In the genomic region with DNA sequence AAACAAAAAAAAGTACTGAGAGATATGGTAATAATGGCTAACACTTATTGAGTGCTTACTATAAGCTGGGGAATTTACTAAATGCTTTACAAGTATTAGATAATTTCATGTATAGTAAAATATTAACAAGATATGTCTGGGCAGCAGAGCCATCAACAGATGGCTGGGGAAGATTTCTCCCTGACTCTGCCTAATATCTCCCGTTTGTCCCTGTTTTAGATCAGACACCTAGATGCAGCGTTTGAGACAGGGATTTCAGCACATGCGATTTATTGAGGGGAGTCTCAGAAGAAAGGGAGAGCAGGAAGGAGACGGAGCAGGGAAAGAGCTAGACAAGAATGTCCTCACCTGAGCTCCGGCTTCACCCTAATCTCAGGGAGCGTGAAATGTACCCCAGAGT, we compare ENCODE assay signal across 27 cellular contexts. TPM values are rescaled to one million over a fixed set of nuclear protein-coding genes. Genes with fewer than 3 reads are reported as not detected.
A peak's percentile ranks its signal among the peaks of the same experiment; 100 is the strongest.
DNase-seq lines count a peak whose midpoint lies in the region; ATAC-seq lines count a peak whose summit lies in the region.
"Had no signal": no experiment of that assay in that cellular context is flagged by ENCODE, and none has a peak within 500 bp of the region (broad histone marks: within the 10 kb centered on the region; RNA-seq: fewer than 3 reads in every experiment).

No MANE protein-coding gene starts in this region.

- 80% methylated on average over 6 of the region's 6 CpGs for WGBS in mesenchymal stem cell
- WGBS in neuronal stem cell (ENCODE audit: extremely low coverage in 2 of 2, insufficient read length in 2 of 2, insufficient replicate concordance in 1 of 2), 2 donors, result no CpG with 5 or more reads among the region's 6 CpGs

- H3K79me1 ChIP-seq in mesenchymal stem cell (replicated peaks; ENCODE audit: low read length, poor library complexity, severe bottlenecking), result no peaks in the 10 kb centered on the region
- H3K79me1 ChIP-seq in neuronal stem cell (ENCODE audit: low read depth, low read length), result no peaks in the 10 kb centered on the region

- H3K4me3 ChIP-seq in mesenchymal stem cell (ENCODE audit: insufficient read depth in 1 of 2, low read depth in 1 of 2, low read length in 2 of 2) (no peak overlapping the region), neuronal stem cell (ENCODE audit: low read length in 2 of 2) (no peak overlapping the region)
- H3K4me3 ChIP-seq: BLaER1, GM12878 had no signal

- H2BK15ac ChIP-seq in mesenchymal stem cell (ENCODE audit: low read depth, poor library complexity, severe bottlenecking) (no peak overlapping the region), neuronal stem cell (ENCODE audit: low read length) (no peak overlapping the region)

- no peak overlapping the region for H2AFZ ChIP-seq in mesenchymal stem cell (ENCODE audit: low read depth, low read length)
- H2AFZ ChIP-seq in neuronal stem cell (ENCODE audit: low read length), result no peak overlapping the region

- H3K4me2 ChIP-seq in mesenchymal stem cell (ENCODE audit: low read length, poor library complexity, severe bottlenecking) (no peak overlapping the region), neuronal stem cell (ENCODE audit: insufficient read depth, low read length, poor library complexity, severe bottlenecking) (no peak overlapping the region)
- H3K4me2 ChIP-seq: BLaER1 had no signal

- H2BK5ac ChIP-seq in mesenchymal stem cell (ENCODE audit: low read depth, low read length, poor library complexity, severe bottlenecking) (no peak overlapping the region), neuronal stem cell (ENCODE audit: low read length) (no peak overlapping the region)

- H3K4ac ChIP-seq in mesenchymal stem cell (ENCODE audit: low read depth in 1 of 2, low read length in 2 of 2) (peak overlapping the region in 1 of 2 experiments; percentile 94), neuronal stem cell (ENCODE audit: low read length) (no peak overlapping the region)

- DNase-seq in SK-N-DZ (ENCODE audit: low spot score) (peak; percentile 8), mesenchymal stem cell (no peak), neuronal stem cell (ENCODE audit: low spot score) (no peak), cerebellum (ENCODE audit: low spot score) (no peak)
- DNase-seq: 8988T; ACHN; C1 segment of cervical spinal cord; CD4-positive, alpha-beta memory T cell; CD4-positive, CD25-positive, alpha-beta regulatory T cell; CD8-positive, alpha-beta memory T cell; COR-L47; DMS 273 treated with DMSO at 0.1 percent for 48 hours; DMS153; DMS79; DND-41; EL; GDM1 had no signal

- H3K4me1 ChIP-seq in mesenchymal stem cell (ENCODE audit: control insufficient read depth, insufficient read depth, low read depth, low read length), result peaks cover 3% of the 10 kb centered on the region
- H3K4me1 ChIP-seq in neuronal stem cell (ENCODE audit: control insufficient read depth in 2 of 2, insufficient read depth in 1 of 2, low read depth in 1 of 2, low read length in 2 of 2), result peaks cover 0 to 4% of the 10 kb centered on the region in 2 donors
- H3K4me1 ChIP-seq: BLaER1 had no signal

- H2AK5ac ChIP-seq in mesenchymal stem cell (ENCODE audit: low read length, severe bottlenecking) (no peak overlapping the region), neuronal stem cell (ENCODE audit: low read depth, low read length) (no peak overlapping the region)

- H2BK12ac ChIP-seq in mesenchymal stem cell (ENCODE audit: low read length in 2 of 2), result peak overlapping the region; percentile 22 to 98
- H2BK12ac ChIP-seq in neuronal stem cell (ENCODE audit: low read length), result peak overlapping the region; percentile 14

- ATAC-seq in GM21360 (IDR thresholded peaks at IDR 0.05; ENCODE audit: unreplicated experiment) (no peak), GM21737 (IDR thresholded peaks at IDR 0.05; ENCODE audit: unreplicated experiment) (no peak)
- ATAC-seq: GM12878 had no signal

- H4K91ac ChIP-seq in mesenchymal stem cell (ENCODE audit: low read length) (peak overlapping the region; percentile 76), neuronal stem cell (ENCODE audit: low read depth, low read length, poor library complexity) (no peak overlapping the region)

- H3K27me3 ChIP-seq in mesenchymal stem cell (ENCODE audit: control insufficient read depth in 1 of 2, insufficient read depth in 1 of 2, low read length in 2 of 2), result peaks cover 0 to 12% of the 10 kb centered on the region in 2 experiments
- peaks cover 0 to 2% (median 0%) of the 10 kb centered on the region in 3 experiments for H3K27me3 ChIP-seq in neuronal stem cell (ENCODE audit: control insufficient read depth in 3 of 3, insufficient read depth in 3 of 3, low read depth in 1 of 3, low read length in 3 of 3)
- H3K27me3 ChIP-seq: BE2C, BLaER1 had no signal

- H4K8ac ChIP-seq in mesenchymal stem cell (ENCODE audit: low read length) (peak overlapping the region; percentile 45), neuronal stem cell (ENCODE audit: low read depth, low read length) (no peak overlapping the region)

- H3K9ac ChIP-seq in mesenchymal stem cell (ENCODE audit: low read length) (no peak overlapping the region), neuronal stem cell (ENCODE audit: low read depth, low read length, poor library complexity) (no peak overlapping the region)
- H3K9ac ChIP-seq: BLaER1 had no signal

- H3K23ac ChIP-seq in mesenchymal stem cell (ENCODE audit: low read length in 2 of 2) (no peak overlapping the region), neuronal stem cell (ENCODE audit: low read depth, low read length, poor library complexity) (no peak overlapping the region)

- H3K27ac ChIP-seq in mesenchymal stem cell (ENCODE audit: low read length, poor library complexity, severe bottlenecking) (no peak overlapping the region), neuronal stem cell (replicated peaks; ENCODE audit: low read length) (no peak overlapping the region)
- H3K27ac ChIP-seq: BLaER1 had no signal

- H3K36me3 ChIP-seq in mesenchymal stem cell (ENCODE audit: control insufficient read depth in 1 of 2, insufficient read depth in 2 of 2, low read depth in 1 of 2, low read length in 2 of 2), result no peaks in the 10 kb centered on the region
- H3K36me3 ChIP-seq in neuronal stem cell (replicated peaks in 1 of 2; ENCODE audit: control insufficient read depth in 2 of 2, insufficient read depth in 2 of 2, low read length in 2 of 2), result no peaks in the 10 kb centered on the region
- H3K36me3 ChIP-seq: BE2C, BLaER1 had no signal

- H3K18ac ChIP-seq in mesenchymal stem cell (ENCODE audit: low read depth in 1 of 2, low read length in 2 of 2) (peak overlapping the region; percentile 68 to 86), neuronal stem cell (ENCODE audit: low read length) (no peak overlapping the region)

- H2BK120ac ChIP-seq in mesenchymal stem cell (ENCODE audit: low read depth, low read length), result no peak overlapping the region
- H2BK120ac ChIP-seq in neuronal stem cell (ENCODE audit: low read depth, low read length), result no peak overlapping the region

- H3K9me3 ChIP-seq in mesenchymal stem cell (ENCODE audit: control insufficient read depth, low read length) (no peaks in the 10 kb centered on the region), neuronal stem cell (replicated peaks in 1 of 2; ENCODE audit: control insufficient read depth in 2 of 2, insufficient read depth in 1 of 2, low read depth in 1 of 2, low read length in 2 of 2) (no peaks in the 10 kb centered on the region)
- H3K9me3 ChIP-seq: BE2C, BLaER1 had no signal

- H3K14ac ChIP-seq in mesenchymal stem cell (ENCODE audit: low read length in 2 of 2), result peak overlapping the region in 1 of 2 experiments; percentile 44
- H3K14ac ChIP-seq in neuronal stem cell (ENCODE audit: low read length), result no peak overlapping the region

RNA-seq across cellular contexts. Expression of a gene that starts 36.9 kb away (rescaled TPM):
- not detected in 2 replicates for polyA plus RNA-seq in SK-N-DZ (2014; cell fraction: cytosol; rRNA removed)
- polyA plus RNA-seq in SK-N-DZ (2014; cell fraction: nucleus; rRNA removed), result not detected in 2 replicates
- 0.01 TPM for polyA plus RNA-seq in mesenchymal stem cell (2013, experiment 1 of 2)
- polyA plus RNA-seq in mesenchymal stem cell (2013, experiment 2 of 2), result 0.04 TPM
- 0.01 TPM for polyA plus RNA-seq in neuronal stem cell (2013, experiment 1 of 2)
- 0.01 TPM for polyA plus RNA-seq in neuronal stem cell (2013, experiment 2 of 2)
- total RNA-seq in cerebellum, result under 0.01 TPM
- total RNA-seq: A673; CD4-positive, alpha-beta memory T cell; CD4-positive, CD25-positive, alpha-beta regulatory T cell; CD8-positive, alpha-beta memory T cell; Daoy; G401 had no signal
- polyA plus RNA-seq: AG04450; CD14-positive monocyte; CD4-positive, alpha-beta memory T cell; CD4-positive, CD25-positive, alpha-beta regulatory T cell; CD8-positive, alpha-beta memory T cell; GM12878 had no signal
